10 cellular contexts compared by ENCODE assay signal in the genomic region with DNA sequence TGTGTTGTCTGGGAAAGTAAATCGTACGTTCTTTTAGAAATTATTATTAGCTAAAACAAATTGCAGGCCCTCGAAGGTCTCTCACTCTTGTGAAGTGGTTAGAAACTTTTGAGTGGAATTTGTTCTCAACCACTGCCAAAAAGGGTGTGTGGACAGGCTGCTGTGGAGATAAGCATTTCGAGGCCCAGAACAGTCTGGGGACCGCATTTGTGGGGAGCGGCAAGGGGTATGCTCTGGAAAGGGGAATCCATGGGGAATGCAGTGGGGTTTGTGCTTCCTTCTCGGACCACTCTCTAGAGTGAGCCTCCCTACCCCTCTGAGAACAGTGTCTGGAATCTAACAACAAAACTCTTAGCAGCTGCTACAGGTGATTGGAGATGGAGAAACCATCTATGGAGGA. TPM values are rescaled to one million over a fixed set of nuclear protein-coding genes. Genes with fewer than 3 reads are reported as not detected.
DNase-seq lines count a peak whose midpoint lies in the region; ATAC-seq, FAIRE-seq and TF ChIP-seq lines count a peak whose summit lies in the region.
"Had no signal": no experiment of that assay in that cellular context is flagged by ENCODE, and none has a peak within 500 bp of the region (broad histone marks: within the 10 kb centered on the region; RNA-seq: fewer than 3 reads in every experiment).

No MANE protein-coding gene starts in this region.

- no peak overlapping the region for H2AFZ ChIP-seq in Karpas-422 (ENCODE audit: low read length)
- H2AFZ ChIP-seq in astrocyte (ENCODE audit: low read depth, low read length) = no peak overlapping the region

- DNase-seq in Karpas-422 = no peak
- DNase-seq in astrocyte (ENCODE audit: low read depth) = no peak
- DNase-seq in kidney = no peak
- no peak for DNase-seq in SW 1271 (lab: John Stamatoyannopoulos, UW)
- DNase-seq in OCI-M2 (lab: John Stamatoyannopoulos, UW; ENCODE audit: unreplicated experiment) = no peak
- DNase-seq in activated CD4-positive, alpha-beta T cell treated with anti-CD3 and anti-CD28 coated beads for 36 hours = no peak
- DNase-seq: NCI-H1436 had no signal

- H3K36me3 ChIP-seq in Karpas-422 (ENCODE audit: insufficient read depth, low read length) (no peaks in the 10 kb centered on the region), astrocyte (ENCODE audit: insufficient read depth, low read length) (peaks cover 4% of the 10 kb centered on the region), kidney (ENCODE audit: control insufficient read depth in 1 of 2, insufficient read depth in 2 of 2, low read length in 2 of 2) (no peaks in the 10 kb centered on the region)

- H3K79me2 ChIP-seq in Karpas-422 (ENCODE audit: low read length) (no peaks in the 10 kb centered on the region), astrocyte (ENCODE audit: insufficient read depth, low read length) (peaks cover 66% of the 10 kb centered on the region)

- no peaks in the 10 kb centered on the region for H3K9me2 ChIP-seq in Karpas-422 (replicated peaks; ENCODE audit: insufficient read depth, low read length)

- TF ChIP-seq CTCF in astrocyte (IDR thresholded peaks at IDR 0.05; ENCODE audit: insufficient read depth, low read depth, low read length) (no peak), kidney (IDR thresholded peaks at IDR 0.05; ENCODE audit: borderline replicate concordance, extremely low read depth, insufficient read depth) (no peak)

- H3K9ac ChIP-seq in Karpas-422 (ENCODE audit: low read length) (no peak overlapping the region), astrocyte (ENCODE audit: low read length) (peak overlapping the region; percentile 92), kidney (ENCODE audit: low read length in 2 of 2) (peak overlapping the region in 1 of 2 donors; percentile 13)

- no peak for ATAC-seq in stimulated activated memory B cell treated with anti-CD40 and anti-IgM and Interleukin-4, amounts not matched to agents 10 μg/mL and 1 μg/mL and 100 μg/mL, for 72 hours
- ATAC-seq in activated CD4-positive, alpha-beta T cell treated with anti-CD3 and anti-CD28 coated beads for 36 hours = no peak

- peak overlapping the region; percentile 2 for H3K27ac Mint-ChIP-seq in astrocyte (ENCODE audit: unreplicated experiment)
- no peak overlapping the region for H3K27ac Mint-ChIP-seq in stimulated activated memory B cell treated with anti-CD40 and anti-IgM and Interleukin-4, amounts not matched to agents 10 μg/mL and 1 μg/mL and 100 μg/mL, for 72 hours
- H3K27ac Mint-ChIP-seq in activated CD4-positive, alpha-beta T cell treated with anti-CD3 and anti-CD28 coated beads for 36 hours = no peak overlapping the region

- H3K9me3 ChIP-seq in Karpas-422 (ENCODE audit: low read length) (no peaks in the 10 kb centered on the region), astrocyte (ENCODE audit: insufficient read depth, low read depth, low read length) (no peaks in the 10 kb centered on the region), kidney (ENCODE audit: control insufficient read depth in 1 of 2, low read length in 2 of 2) (no peaks in the 10 kb centered on the region)

- H3K27ac ChIP-seq in Karpas-422 (ENCODE audit: low read length) = no peak overlapping the region
- H3K27ac ChIP-seq in astrocyte (ENCODE audit: low read depth, low read length) = peak overlapping the region; percentile 79
- H3K27ac ChIP-seq in kidney (ENCODE audit: low read depth in 2 of 2, low read length in 2 of 2) = peak overlapping the region in 1 of 2 donors; percentile 32

- no peak for FAIRE-seq in astrocyte (lab: Jason Lieb, UNC)
- FAIRE-seq in kidney (lab: Jason Lieb, UNC) = no peak
- FAIRE-seq: frontal cortex, GM18507 had no signal

- H3K9me3 Mint-ChIP-seq in astrocyte (ENCODE audit: unreplicated experiment) = no peaks in the 10 kb centered on the region
- no peaks in the 10 kb centered on the region for H3K9me3 Mint-ChIP-seq in stimulated activated memory B cell treated with anti-CD40 and anti-IgM and Interleukin-4, amounts not matched to agents 10 μg/mL and 1 μg/mL and 100 μg/mL, for 72 hours
- H3K9me3 Mint-ChIP-seq in activated CD4-positive, alpha-beta T cell treated with anti-CD3 and anti-CD28 coated beads for 36 hours (ENCODE audit: low read depth) = no peaks in the 10 kb centered on the region

- POLR2A ChIA-PET in activated CD4-positive, alpha-beta T cell treated with anti-CD3 and anti-CD28 coated beads for 36 hours (lab: Charles Lee) = no interaction called here

- H3K4me1 Mint-ChIP-seq in astrocyte (ENCODE audit: low read depth, unreplicated experiment) = peaks cover 32% of the 10 kb centered on the region
- H3K4me1 Mint-ChIP-seq in stimulated activated memory B cell treated with anti-CD40 and anti-IgM and Interleukin-4, amounts not matched to agents 10 μg/mL and 1 μg/mL and 100 μg/mL, for 72 hours = peaks cover 56% of the 10 kb centered on the region
- H3K4me1 Mint-ChIP-seq in activated CD4-positive, alpha-beta T cell treated with anti-CD3 and anti-CD28 coated beads for 36 hours = peaks cover 23% of the 10 kb centered on the region

- peaks cover 2% of the 10 kb centered on the region for H3K36me3 Mint-ChIP-seq in astrocyte (ENCODE audit: low read depth, unreplicated experiment)
- H3K36me3 Mint-ChIP-seq in stimulated activated memory B cell treated with anti-CD40 and anti-IgM and Interleukin-4, amounts not matched to agents 10 μg/mL and 1 μg/mL and 100 μg/mL, for 72 hours = no peaks in the 10 kb centered on the region
- no peaks in the 10 kb centered on the region for H3K36me3 Mint-ChIP-seq in activated CD4-positive, alpha-beta T cell treated with anti-CD3 and anti-CD28 coated beads for 36 hours (ENCODE audit: low read depth)

- intact Hi-C loops in kidney (cut with DNase I) = loop anchor here (10.0 kb wide), 1 partner anchor 81 kb away; no protein-coding TSS in a partner anchor
- intact Hi-C loops in activated CD4-positive, alpha-beta T cell treated with anti-CD3 and anti-CD28 coated beads for 36 hours (cut with DNase I, micrococcal nuclease) = loop anchor here in 1 of 2 experiments (5.0 kb wide), 2 partner anchors 243 to 1577 kb away; no protein-coding TSS in a partner anchor

- H3K4me3 ChIP-seq in Karpas-422 (ENCODE audit: low read length) = peak overlapping the region; percentile 71; the same call in 1 of the 2 replicates
- H3K4me3 ChIP-seq in astrocyte (ENCODE audit: insufficient read depth, low read depth, low read length) = peak overlapping the region; percentile 80
- peak overlapping the region; percentile 40 to 61 for H3K4me3 ChIP-seq in kidney (ENCODE audit: low read length in 2 of 2)

- H3K27me3 ChIP-seq in Karpas-422 (ENCODE audit: low read length) (no peaks in the 10 kb centered on the region), astrocyte (ENCODE audit: insufficient read depth, low read length) (no peaks in the 10 kb centered on the region)

- H3K27me3 Mint-ChIP-seq in astrocyte (ENCODE audit: low read depth, unreplicated experiment) = no peaks in the 10 kb centered on the region
- H3K27me3 Mint-ChIP-seq in stimulated activated memory B cell treated with anti-CD40 and anti-IgM and Interleukin-4, amounts not matched to agents 10 μg/mL and 1 μg/mL and 100 μg/mL, for 72 hours = peaks cover 34% of the 10 kb centered on the region
- H3K27me3 Mint-ChIP-seq in activated CD4-positive, alpha-beta T cell treated with anti-CD3 and anti-CD28 coated beads for 36 hours = peaks cover 61% of the 10 kb centered on the region

- H3K4me1 ChIP-seq in Karpas-422 (ENCODE audit: low read length) (peaks cover 39% of the 10 kb centered on the region), astrocyte (ENCODE audit: insufficient read depth, low read length) (peaks cover 27% of the 10 kb centered on the region), kidney (ENCODE audit: control insufficient read depth in 1 of 2, insufficient read depth in 1 of 2, low read depth in 1 of 2, low read length in 2 of 2) (peaks cover 6 to 19% of the 10 kb centered on the region in 2 donors)

- H3K4me3 Mint-ChIP-seq in astrocyte (ENCODE audit: unreplicated experiment) = peak overlapping the region; percentile 91
- H3K4me3 Mint-ChIP-seq in stimulated activated memory B cell treated with anti-CD40 and anti-IgM and Interleukin-4, amounts not matched to agents 10 μg/mL and 1 μg/mL and 100 μg/mL, for 72 hours = peak overlapping the region; percentile 44
- H3K4me3 Mint-ChIP-seq in activated CD4-positive, alpha-beta T cell treated with anti-CD3 and anti-CD28 coated beads for 36 hours = no peak overlapping the region

- CTCF ChIA-PET in activated CD4-positive, alpha-beta T cell treated with anti-CD3 and anti-CD28 coated beads for 36 hours (lab: Charles Lee) = interaction anchor here (0.7 kb wide), 1 partner anchor 22 kb away, joined by 3 read pairs; no protein-coding TSS in a partner anchor

- H3K4me2 ChIP-seq in Karpas-422 (ENCODE audit: low read depth, low read length, poor library complexity, severe bottlenecking) (peak overlapping the region; percentile 85), astrocyte (ENCODE audit: low read length) (peak overlapping the region; percentile 92)

- H4K20me1 ChIP-seq in Karpas-422 (ENCODE audit: insufficient read depth, low read depth, low read length) (no peaks in the 10 kb centered on the region; the same call in 1 of the 2 replicates), astrocyte (ENCODE audit: insufficient read depth, low read length) (peaks cover 37% of the 10 kb centered on the region)

RNA-seq across cellular contexts. Expression of a gene that starts 1.7 kb away (rescaled TPM):
- total RNA-seq in Karpas-422 (2014; rRNA removed; shearing (Covaris generic); ENCODE audit: low replicate concordance) = 4.4 and 7.2 TPM in 2 replicates
- total RNA-seq in astrocyte (68.5 and 76.7 TPM in 2 replicates), kidney (37.7 TPM)
- polyA plus RNA-seq in kidney (ENCODE audit: insufficient read depth, low read depth, low replicate concordance) = 2.3 TPM
- total RNA-seq in activated CD4-positive, alpha-beta T cell treated with anti-CD3 and anti-CD28 coated beads for 36 hours = 1 to 10 TPM; 1.5 to 3.8 TPM
